ENCODE assay signal across 14 cellular contexts in the genomic region with DNA sequence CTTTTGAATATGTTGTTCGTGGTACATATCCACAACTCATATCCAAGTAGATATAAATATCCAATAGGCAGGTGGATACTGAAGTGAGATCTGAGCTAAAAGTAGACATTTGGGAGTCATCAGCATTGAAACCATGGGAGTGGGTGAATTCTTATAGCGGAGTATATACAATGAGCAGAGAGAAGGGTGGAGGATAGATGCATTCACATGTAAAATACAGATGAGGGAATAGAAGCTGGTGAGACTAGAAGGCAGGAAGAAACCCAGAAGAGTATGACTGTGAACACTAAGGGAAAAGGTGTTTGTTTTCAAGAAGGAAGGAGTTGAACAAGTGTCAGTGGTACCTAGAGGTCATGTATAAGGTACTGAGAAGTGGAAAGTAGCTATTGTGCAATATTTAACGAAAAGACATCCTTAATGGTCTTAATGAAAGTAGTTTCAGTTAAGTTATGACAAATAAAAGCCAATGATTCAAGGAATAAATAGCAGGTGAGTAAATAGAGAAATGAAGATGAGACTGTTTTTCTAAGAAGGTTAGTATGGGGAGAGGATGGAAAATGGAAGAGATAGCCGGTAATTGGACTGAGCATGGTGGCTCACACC.
A peak's percentile ranks its signal among the peaks of the same experiment; 100 is the strongest.
DNase-seq lines count a peak whose midpoint lies in the region; ATAC-seq and TF ChIP-seq lines count a peak whose summit lies in the region.
"Had no signal": no experiment of that assay in that cellular context is flagged by ENCODE, and none has a peak within 500 bp of the region (broad histone marks: within the 10 kb centered on the region; RNA-seq: fewer than 3 reads in every experiment).

No MANE protein-coding gene starts in this region.

- H3K4me1 ChIP-seq in IMR-90 (ENCODE audit: control insufficient read depth, insufficient read depth, low read length) (peaks cover 4% of the 10 kb centered on the region; the same call in 1 of the 2 replicates), OCI-LY7 (ENCODE audit: insufficient read depth, low read length, poor library complexity, severe bottlenecking) (peaks cover 57% of the 10 kb centered on the region), trophoblast cell (ENCODE audit: control insufficient read depth in 1 of 2, insufficient read depth in 2 of 2, low read length in 2 of 2) (no peaks in the 10 kb centered on the region)
- H3K4me1 ChIP-seq: transverse colon had no signal

- H2AFZ ChIP-seq in IMR-90 (replicated peaks; ENCODE audit: low read length, poor library complexity) (no peak overlapping the region), OCI-LY7 (ENCODE audit: low read length) (no peak overlapping the region), trophoblast cell (ENCODE audit: insufficient read depth, low read length, poor library complexity) (no peak overlapping the region)

- no peak overlapping the region for H2BK15ac ChIP-seq in IMR-90 (ENCODE audit: low read depth, low read length)

- CTCF ChIA-PET in IMR-90 (lab: Yijun Ruan, JAX) (interaction anchor here (0.9 kb wide), 1 partner anchor 20 kb away, joined by 3 read pairs; no protein-coding TSS in a partner anchor), OCI-LY7 (lab: Charles Lee; ENCODE audit: unreplicated experiment) (interaction anchor here (0.8 kb wide), 1 partner anchor 12 kb away, joined by 3 read pairs; no protein-coding TSS in a partner anchor)

- no peak for TF ChIP-seq POLR2A in IMR-90 (IDR thresholded peaks at IDR 0.05; ENCODE audit: low read depth, low read length)

- dilution Hi-C loops in IMR-90 (cut with HindIII; ENCODE audit: low sequenced_read_pairs, unreplicated experiment), result no loop called here

- no peak overlapping the region for H4K12ac ChIP-seq in trophoblast cell (ENCODE audit: low read depth, low read length)

- H4K91ac ChIP-seq in IMR-90 (ENCODE audit: insufficient read depth, low read depth, low read length) (no peak overlapping the region), trophoblast cell (ENCODE audit: low read depth, low read length) (no peak overlapping the region)

- H3K14ac ChIP-seq in IMR-90 (replicated peaks; ENCODE audit: low read depth, low read length) (no peak overlapping the region), trophoblast cell (ENCODE audit: low read length) (no peak overlapping the region)

- no peak overlapping the region for H3K56ac ChIP-seq in IMR-90 (ENCODE audit: extremely low read depth, insufficient read depth, low read length)

- H3K23ac ChIP-seq in IMR-90 (ENCODE audit: low read depth, low read length) (no peak overlapping the region), trophoblast cell (ENCODE audit: low read length) (no peak overlapping the region)

- no TSS peak for BruUV-seq in IMR-90 (replicated peaks; lab: Mats Ljungman, UMichigan)
- no TSS peak for BruUV-seq in OCI-LY7 (replicated peaks; lab: Mats Ljungman, UMichigan)

- H2AK9ac ChIP-seq in IMR-90 (replicated peaks; ENCODE audit: low read depth, low read length, poor library complexity), result no peak overlapping the region

- H4K5ac ChIP-seq in IMR-90 (ENCODE audit: low read depth, low read length), result no peak overlapping the region

- no peak overlapping the region for H3K4ac ChIP-seq in IMR-90 (ENCODE audit: low read depth, low read length)
- no peak overlapping the region for H3K4ac ChIP-seq in trophoblast cell (ENCODE audit: low read depth, low read length)

- H3K18ac ChIP-seq in IMR-90 (ENCODE audit: low read depth, low read length) (no peak overlapping the region), trophoblast cell (ENCODE audit: low read length) (no peak overlapping the region)

- H3K79me1 ChIP-seq in IMR-90 (ENCODE audit: low read depth in 1 of 2, low read length in 2 of 2), result no peaks in the 10 kb centered on the region
- H3K79me1 ChIP-seq in trophoblast cell (ENCODE audit: low read length), result no peaks in the 10 kb centered on the region

- H2BK120ac ChIP-seq in IMR-90 (ENCODE audit: low read depth, low read length), result no peak overlapping the region
- H2BK120ac ChIP-seq in trophoblast cell (ENCODE audit: insufficient read depth, low read length, poor library complexity), result no peak overlapping the region

- no peak overlapping the region for H4K8ac ChIP-seq in IMR-90 (ENCODE audit: low read depth in 2 of 2, low read length in 2 of 2)
- no peak overlapping the region for H4K8ac ChIP-seq in trophoblast cell (ENCODE audit: low read depth, low read length)

- POLR2A ChIA-PET in IMR-90 (lab: Charles Lee; ENCODE audit: unreplicated experiment) (no interaction called here), OCI-LY7 (lab: Charles Lee) (interaction anchor here (0.6 to 2.9 kb wide), 4 partner anchors 8 to 20 kb away, joined by 3 to 11 read pairs (median 4); no protein-coding TSS in a partner anchor)

- in situ Hi-C loops in IMR-90 (cut with MboI; ENCODE audit: low sequenced_read_pairs), result no loop called here

- no peak overlapping the region for H3K9ac ChIP-seq in IMR-90 (ENCODE audit: low read depth, low read length)
- no peak overlapping the region for H3K9ac ChIP-seq in trophoblast cell (ENCODE audit: low read length)

- no peaks in the 10 kb centered on the region for H3K9me1 ChIP-seq in IMR-90 (ENCODE audit: insufficient read depth, low read length)

- H3K27me3 ChIP-seq in IMR-90 (ENCODE audit: control insufficient read depth, insufficient read depth, low read length), result no peaks in the 10 kb centered on the region
- no peaks in the 10 kb centered on the region for H3K27me3 ChIP-seq in trophoblast cell (ENCODE audit: insufficient read depth, low read length)
- H3K27me3 ChIP-seq: transverse colon had no signal

- peak; percentile 8 for DNase-seq in GM10266 (ENCODE audit: extremely low spot score)
- DNase-seq in IMR-90, result no peak
- DNase-seq in globus pallidus (ENCODE audit: low spot score), result no peak
- DNase-seq in OCI-LY7 (ENCODE audit: low spot score), result no peak
- DNase-seq in trophoblast cell, result no peak
- DNase-seq: amniotic stem cell, COR-L47, GDM1, NCI-H187, NCI-H526 treated with DMSO at 0.1 percent for 48 hours, transverse colon had no signal

- H2BK20ac ChIP-seq in IMR-90 (ENCODE audit: low read depth, low read length), result no peak overlapping the region

- H3K36me3 ChIP-seq in IMR-90 (ENCODE audit: control insufficient read depth, insufficient read depth, low read length) (no peaks in the 10 kb centered on the region), OCI-LY7 (ENCODE audit: insufficient read depth, low read length) (peaks cover 25% of the 10 kb centered on the region), trophoblast cell (ENCODE audit: control insufficient read depth in 1 of 2, insufficient read depth in 2 of 2, low read length in 2 of 2) (no peaks in the 10 kb centered on the region)
- H3K36me3 ChIP-seq: transverse colon had no signal

- no peak overlapping the region for H3K27ac ChIP-seq in IMR-90 (ENCODE audit: insufficient read depth, low read length)
- no peak overlapping the region for H3K27ac ChIP-seq in OCI-LY7 (ENCODE audit: low read depth, low read length, poor library complexity, severe bottlenecking)
- H3K27ac ChIP-seq in trophoblast cell (ENCODE audit: low read depth, low read length), result no peak overlapping the region
- H3K27ac ChIP-seq: transverse colon had no signal

- H3K4me2 ChIP-seq in IMR-90 (ENCODE audit: low read depth, low read length) (no peak overlapping the region), OCI-LY7 (ENCODE audit: low read length) (no peak overlapping the region), trophoblast cell (ENCODE audit: low read length) (no peak overlapping the region)

- WGBS in IMR-90 (ENCODE audit: extremely low coverage in 2 of 2, insufficient read length in 1 of 2), 2 experiments, result no CpG with 5 or more reads among the region's 4 CpGs
- no CpG with 5 or more reads among the region's 4 CpGs for WGBS in trophoblast cell (ENCODE audit: extremely low coverage, insufficient coverage, insufficient read length)

- H2AK5ac ChIP-seq in IMR-90 (ENCODE audit: low read depth, low read length) (no peak overlapping the region), trophoblast cell (ENCODE audit: low read length) (no peak overlapping the region)

- H3K4me3 ChIP-seq in IMR-90 (ENCODE audit: insufficient read depth, low read depth, low read length) (no peak overlapping the region), OCI-LY7 (ENCODE audit: low read depth, low read length, poor library complexity, severe bottlenecking) (no peak overlapping the region), trophoblast cell (ENCODE audit: low read depth, low read length) (no peak overlapping the region)
- H3K4me3 ChIP-seq: transverse colon had no signal

- H2BK12ac ChIP-seq in trophoblast cell (ENCODE audit: low read length), result no peak overlapping the region

- no peak for TF ChIP-seq RAD21 in IMR-90 (IDR thresholded peaks at IDR 0.05; ENCODE audit: low read length)

- ATAC-seq in GM18907 (IDR thresholded peaks at IDR 0.05; ENCODE audit: unreplicated experiment) (peak; percentile 48), HG02610 (IDR thresholded peaks at IDR 0.05; ENCODE audit: unreplicated experiment) (peak; percentile 46), IMR-90 (ENCODE audit: low read depth) (no peak), HG02884 (IDR thresholded peaks at IDR 0.05; ENCODE audit: unreplicated experiment) (no peak)

- H3K9me2 ChIP-seq in OCI-LY7 (ENCODE audit: insufficient read depth, low read length), result no peaks in the 10 kb centered on the region

- H3K9me3 ChIP-seq in IMR-90 (ENCODE audit: control insufficient read depth, insufficient read depth, low read length) (no peaks in the 10 kb centered on the region), OCI-LY7 (ENCODE audit: low read length) (no peaks in the 10 kb centered on the region), trophoblast cell (ENCODE audit: insufficient read depth, low read depth, low read length) (no peaks in the 10 kb centered on the region)
- H3K9me3 ChIP-seq: transverse colon had no signal

- H2BK5ac ChIP-seq in IMR-90 (ENCODE audit: low read depth, low read length, poor library complexity, severe bottlenecking), result no peak overlapping the region
- no peak overlapping the region for H2BK5ac ChIP-seq in trophoblast cell (ENCODE audit: low read depth, low read length, poor library complexity)

- intact Hi-C loops in IMR-90 (cut with micrococcal nuclease) (no loop called here), OCI-LY7 (cut with micrococcal nuclease; ENCODE audit: unreplicated experiment) (loop anchor here (5.0 to 10.0 kb wide), 2 partner anchors 46 to 543 kb away; no protein-coding TSS in a partner anchor)

- no peaks in the 10 kb centered on the region for H4K20me1 ChIP-seq in IMR-90 (ENCODE audit: insufficient read depth, low read length)
- H4K20me1 ChIP-seq in OCI-LY7 (ENCODE audit: insufficient read depth, low read length), result no peaks in the 10 kb centered on the region

- TF ChIP-seq CTCF in GM10266 (IDR thresholded peaks at IDR 0.05; ENCODE audit: control insufficient read depth, insufficient read depth, low read depth, missing control alignments) (no peak), IMR-90 (conservative IDR thresholded peaks at IDR 0.05; ENCODE audit: low read depth, low read length) (no peak), OCI-LY7 (conservative IDR thresholded peaks at IDR 0.05; ENCODE audit: low read length) (no peak)

- H3K79me2 ChIP-seq in OCI-LY7 (ENCODE audit: insufficient read depth, low read depth, low read length), result peaks cover 11% of the 10 kb centered on the region; the same call in 1 of the 2 replicates
- no peaks in the 10 kb centered on the region for H3K79me2 ChIP-seq in trophoblast cell (ENCODE audit: control insufficient read depth, insufficient read depth, low read length, poor library complexity)

TF ChIP-seq in IMR-90, 13 proteins besides CTCF, POLR2A, EP300 and RAD21 (continues in another document):
- TF ChIP-seq CHD1 (IDR thresholded peaks at IDR 0.05; ENCODE audit: low read depth, low read length), result no peak

Comparison
In these comparisons a context has a peak if more than half of its experiments do, and no peak if none do; other contexts are left out.
1. ATAC-seq: peak in GM18907 (single experiment) and HG02610 (single experiment); none in IMR-90 (single experiment) and HG02884 (single experiment).